ENCODE assay signal across 8 cellular contexts in genomic region chr3:32334675-32335074, GRCh38. TPM values are rescaled to one million over a fixed set of nuclear protein-coding genes. Genes with fewer than 3 reads are reported as not detected.
DNase-seq lines count a peak whose midpoint lies in the region; ATAC-seq and TF ChIP-seq lines count a peak whose summit lies in the region.

No MANE protein-coding gene starts in this region.

- peak overlapping the region; percentile 4 for H3K27ac Mint-ChIP-seq in activated T-helper 17 cell treated with anti-CD3 and anti-CD28 coated beads, Interleukin-2, amount 50 U/mL, for 72 hours

- no peaks in the 10 kb centered on the region for H3K27me3 Mint-ChIP-seq in activated T-helper 17 cell treated with anti-CD3 and anti-CD28 coated beads, Interleukin-2, amount 50 U/mL, for 72 hours

- H2BK5ac ChIP-seq in mesendoderm (ENCODE audit: low read length) = no peak overlapping the region

- H3K36me3 Mint-ChIP-seq in activated T-helper 17 cell treated with anti-CD3 and anti-CD28 coated beads, Interleukin-2, amount 50 U/mL, for 72 hours (ENCODE audit: low read depth) = no peaks in the 10 kb centered on the region

- H3K4me1 ChIP-seq in OCI-LY1 (ENCODE audit: insufficient read depth, low read length, severe bottlenecking) = peaks cover 22% of the 10 kb centered on the region
- H3K4me1 ChIP-seq in mesendoderm (ENCODE audit: control insufficient read depth, low read depth, low read length) = peaks cover 2% of the 10 kb centered on the region

- H3K9me2 ChIP-seq in OCI-LY1 (ENCODE audit: low read depth, low read length) = no peaks in the 10 kb centered on the region

- peaks cover 28% of the 10 kb centered on the region for H3K4me1 Mint-ChIP-seq in activated T-helper 17 cell treated with anti-CD3 and anti-CD28 coated beads, Interleukin-2, amount 50 U/mL, for 72 hours

- peak; percentile 90 for ATAC-seq in activated T-helper 17 cell treated with anti-CD3 and anti-CD28 coated beads, Interleukin-2, amount 50 U/mL, for 72 hours (replicated peaks)
- no peak for ATAC-seq in HG03469 (IDR thresholded peaks at IDR 0.05; ENCODE audit: unreplicated experiment)

- H3K4me2 ChIP-seq in OCI-LY1 (ENCODE audit: low read length) (peak overlapping the region; percentile 56), mesendoderm (ENCODE audit: low read length) (no peak overlapping the region)

- H3K27ac ChIP-seq in OCI-LY1 (ENCODE audit: low read depth, low read length, poor library complexity, severe bottlenecking) (no peak overlapping the region), mesendoderm (ENCODE audit: low read depth, low read length) (no peak overlapping the region)

- peak overlapping the region; percentile 68 for H3K4me3 Mint-ChIP-seq in activated T-helper 17 cell treated with anti-CD3 and anti-CD28 coated beads, Interleukin-2, amount 50 U/mL, for 72 hours

- H3K4me3 ChIP-seq in OCI-LY1 (ENCODE audit: low read depth, low read length, poor library complexity, severe bottlenecking) (no peak overlapping the region), mesendoderm (ENCODE audit: low read length) (no peak overlapping the region)

- no peak overlapping the region for H2BK15ac ChIP-seq in mesendoderm (replicated peaks; ENCODE audit: low read depth)

- no peaks in the 10 kb centered on the region for H3K36me3 ChIP-seq in OCI-LY1 (ENCODE audit: insufficient read depth, low read length)
- H3K36me3 ChIP-seq in mesendoderm (ENCODE audit: control insufficient read depth, insufficient read depth, low read length) = no peaks in the 10 kb centered on the region

- H4K8ac ChIP-seq in mesendoderm (ENCODE audit: low read depth, low read length) = no peak overlapping the region

- no peak overlapping the region for H3K4ac ChIP-seq in mesendoderm (ENCODE audit: low read depth, low read length)

- TF ChIP-seq CTCF in OCI-LY1 (IDR thresholded peaks at IDR 0.05; ENCODE audit: low read length) = peak; percentile 82

- WGBS in mesendoderm (ENCODE audit: extremely low coverage, insufficient coverage, low lambda C conversion rate) = no CpG with 5 or more reads among the region's 4 CpGs

- no peaks in the 10 kb centered on the region for H3K79me1 ChIP-seq in mesendoderm (ENCODE audit: low read length)

- H2BK120ac ChIP-seq in mesendoderm (ENCODE audit: low read depth, low read length) = no peak overlapping the region

- H3K18ac ChIP-seq in mesendoderm (ENCODE audit: low read length) = no peak overlapping the region

- no peak overlapping the region for H2AK5ac ChIP-seq in mesendoderm (ENCODE audit: low read length)

- H4K20me1 ChIP-seq in OCI-LY1 (ENCODE audit: insufficient read depth, low read length) = no peaks in the 10 kb centered on the region

- peak overlapping the region; percentile 59; the same call in 1 of the 2 replicates for H2AFZ ChIP-seq in OCI-LY1 (ENCODE audit: low read length)

- no peak overlapping the region for H3K9ac ChIP-seq in OCI-LY1 (ENCODE audit: low read length)
- no peak overlapping the region for H3K9ac ChIP-seq in mesendoderm (ENCODE audit: low read length)

- H3K9me3 ChIP-seq in OCI-LY1 (ENCODE audit: low read length) = no peaks in the 10 kb centered on the region

- H3K79me2 ChIP-seq in OCI-LY1 (ENCODE audit: insufficient read depth, low read length) (no peaks in the 10 kb centered on the region), mesendoderm (ENCODE audit: control insufficient read depth, insufficient read depth, low read length) (no peaks in the 10 kb centered on the region)

- H4K5ac ChIP-seq in mesendoderm (ENCODE audit: low read length) = no peak overlapping the region

- no peak overlapping the region for H3K56ac ChIP-seq in mesendoderm (ENCODE audit: low read length)

- no peaks in the 10 kb centered on the region for H3K27me3 ChIP-seq in OCI-LY1 (ENCODE audit: insufficient read depth, low read length)
- H3K27me3 ChIP-seq in mesendoderm (ENCODE audit: insufficient read depth, low read length, poor library complexity) = no peaks in the 10 kb centered on the region

- no peaks in the 10 kb centered on the region for H3F3A ChIP-seq in OCI-LY1 (ENCODE audit: insufficient read depth, low read length)

- no peak overlapping the region for H3K23ac ChIP-seq in mesendoderm (ENCODE audit: low read length)

- DNase-seq in D341Med (ENCODE audit: low spot score) (peak; percentile 43), mesendoderm (peak; percentile 61), LoVo (ENCODE audit: low spot score) (no peak), cerebellum (ENCODE audit: low spot score) (no peak), amniotic stem cell (lab: John Stamatoyannopoulos, UW) (no peak)

- no peaks in the 10 kb centered on the region for H3K9me3 Mint-ChIP-seq in activated T-helper 17 cell treated with anti-CD3 and anti-CD28 coated beads, Interleukin-2, amount 50 U/mL, for 72 hours

RNA-seq across cellular contexts. Expression of gene CMTM7, which starts 57.0 kb away (rescaled TPM):
- total RNA-seq in activated T-helper 17 cell treated with anti-CD3 and anti-CD28 coated beads, Interleukin-2, amount 50 U/mL, for 72 hours = 10 to 100 TPM; 26.9 to 51.1 TPM
- polyA plus RNA-seq in mesendoderm (2013, experiment 1 of 2) = 62.8 TPM
- polyA plus RNA-seq in mesendoderm (2013, experiment 2 of 2) = 61.0 TPM
- total RNA-seq in cerebellum = 7.9 TPM

Comparison
In these comparisons a context has a peak if more than half of its experiments do, and no peak if none do; other contexts are left out.
1. DNase-seq: peak in D341Med (single experiment) and mesendoderm (single experiment); none in LoVo (single experiment), cerebellum (single experiment) and amniotic stem cell (single experiment).